In the genomic region with DNA sequence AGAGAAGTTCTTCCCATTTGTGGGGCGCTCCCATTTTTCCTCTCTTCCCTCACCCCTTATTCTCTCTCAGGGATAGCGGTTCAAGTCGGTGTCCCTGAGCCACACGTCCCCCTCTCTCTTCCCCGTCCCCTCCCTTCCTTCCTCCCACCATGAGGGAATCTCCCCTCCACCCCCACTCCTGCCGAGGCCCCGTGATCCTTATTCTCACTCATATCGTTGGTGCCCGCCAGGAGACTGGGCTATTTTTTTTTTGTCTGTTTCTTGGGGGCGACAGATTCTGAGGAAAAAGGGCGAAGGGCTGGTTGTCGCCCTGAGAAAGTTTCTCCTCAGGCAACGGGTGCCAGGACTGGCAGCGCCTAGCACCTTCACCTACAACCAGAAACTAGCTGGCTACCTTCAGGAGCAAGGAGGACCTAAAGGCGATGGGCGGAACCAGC, we compare ENCODE assay signal across 1 cellular context.
TF ChIP-seq lines count a peak whose summit lies in the region.

No MANE protein-coding gene starts in this region.

TF ChIP-seq in HEK293, 187 proteins besides CTCF, POLR2A, EP300 and RAD21 (continued from another document):
- TF ChIP-seq, protein P1, sequence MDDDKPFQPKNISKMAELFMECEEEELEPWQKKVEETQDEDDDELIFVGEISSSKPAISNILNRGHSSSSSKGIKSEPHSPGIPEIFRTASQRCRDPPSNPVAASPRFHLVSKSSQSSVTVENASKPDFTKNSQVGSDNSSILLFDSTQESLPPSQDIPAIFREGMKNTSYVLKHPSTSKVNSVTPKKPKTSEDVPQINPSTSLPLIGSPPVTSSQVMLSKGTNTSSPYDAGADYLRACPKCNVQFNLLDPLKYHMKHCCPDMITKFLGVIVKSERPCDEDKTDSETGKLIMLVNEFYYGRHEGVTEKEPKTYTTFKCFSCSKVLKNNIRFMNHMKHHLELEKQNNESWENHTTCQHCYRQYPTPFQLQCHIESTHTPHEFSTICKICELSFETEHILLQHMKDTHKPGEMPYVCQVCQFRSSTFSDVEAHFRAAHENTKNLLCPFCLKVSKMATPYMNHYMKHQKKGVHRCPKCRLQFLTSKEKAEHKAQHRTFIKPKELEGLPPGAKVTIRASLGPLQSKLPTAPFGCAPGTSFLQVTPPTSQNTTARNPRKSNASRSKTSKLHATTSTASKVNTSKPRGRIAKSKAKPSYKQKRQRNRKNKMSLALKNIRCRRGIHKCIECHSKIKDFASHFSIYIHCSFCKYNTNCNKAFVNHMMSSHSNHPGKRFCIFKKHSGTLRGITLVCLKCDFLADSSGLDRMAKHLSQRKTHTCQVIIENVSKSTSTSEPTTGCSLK (tag by site-specific recombination; IDR thresholded peaks at IDR 0.05) = peak; percentile 87; the same call in 1 of the 2 replicates
- TF ChIP-seq ZNF544 (tag by site-specific recombination; IDR thresholded peaks at IDR 0.05) (no peak), ZNF488 (tag by site-specific recombination; IDR thresholded peaks at IDR 0.05) (no peak), ZNF747 (tag by site-specific recombination; IDR thresholded peaks at IDR 0.05) (no peak), ZNF548 (tag by site-specific recombination; IDR thresholded peaks at IDR 0.05) (peak; percentile 46; the same call in 1 of the 2 replicates), ZFP37 (tag by site-specific recombination; IDR thresholded peaks at IDR 0.05) (no peak), SETDB1 (IDR thresholded peaks at IDR 0.05; ENCODE audit: insufficient read length, low read length) (peak; percentile 70), ZNF394 (tag by site-specific recombination; IDR thresholded peaks at IDR 0.05; ENCODE audit: borderline replicate concordance) (no peak), ZNF169 (tag by site-specific recombination; IDR thresholded peaks at IDR 0.05) (0 out of 2 replicates have a peak, but pooled peaks have one; percentile 75), ZNF558 (tag by site-specific recombination; IDR thresholded peaks at IDR 0.05) (no peak)
- TF ChIP-seq, protein P2, sequence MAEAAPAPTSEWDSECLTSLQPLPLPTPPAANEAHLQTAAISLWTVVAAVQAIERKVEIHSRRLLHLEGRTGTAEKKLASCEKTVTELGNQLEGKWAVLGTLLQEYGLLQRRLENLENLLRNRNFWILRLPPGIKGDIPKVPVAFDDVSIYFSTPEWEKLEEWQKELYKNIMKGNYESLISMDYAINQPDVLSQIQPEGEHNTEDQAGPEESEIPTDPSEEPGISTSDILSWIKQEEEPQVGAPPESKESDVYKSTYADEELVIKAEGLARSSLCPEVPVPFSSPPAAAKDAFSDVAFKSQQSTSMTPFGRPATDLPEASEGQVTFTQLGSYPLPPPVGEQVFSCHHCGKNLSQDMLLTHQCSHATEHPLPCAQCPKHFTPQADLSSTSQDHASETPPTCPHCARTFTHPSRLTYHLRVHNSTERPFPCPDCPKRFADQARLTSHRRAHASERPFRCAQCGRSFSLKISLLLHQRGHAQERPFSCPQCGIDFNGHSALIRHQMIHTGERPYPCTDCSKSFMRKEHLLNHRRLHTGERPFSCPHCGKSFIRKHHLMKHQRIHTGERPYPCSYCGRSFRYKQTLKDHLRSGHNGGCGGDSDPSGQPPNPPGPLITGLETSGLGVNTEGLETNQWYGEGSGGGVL (tag by site-specific recombination; IDR thresholded peaks at IDR 0.05) = no peak
- TF ChIP-seq, protein P3, sequence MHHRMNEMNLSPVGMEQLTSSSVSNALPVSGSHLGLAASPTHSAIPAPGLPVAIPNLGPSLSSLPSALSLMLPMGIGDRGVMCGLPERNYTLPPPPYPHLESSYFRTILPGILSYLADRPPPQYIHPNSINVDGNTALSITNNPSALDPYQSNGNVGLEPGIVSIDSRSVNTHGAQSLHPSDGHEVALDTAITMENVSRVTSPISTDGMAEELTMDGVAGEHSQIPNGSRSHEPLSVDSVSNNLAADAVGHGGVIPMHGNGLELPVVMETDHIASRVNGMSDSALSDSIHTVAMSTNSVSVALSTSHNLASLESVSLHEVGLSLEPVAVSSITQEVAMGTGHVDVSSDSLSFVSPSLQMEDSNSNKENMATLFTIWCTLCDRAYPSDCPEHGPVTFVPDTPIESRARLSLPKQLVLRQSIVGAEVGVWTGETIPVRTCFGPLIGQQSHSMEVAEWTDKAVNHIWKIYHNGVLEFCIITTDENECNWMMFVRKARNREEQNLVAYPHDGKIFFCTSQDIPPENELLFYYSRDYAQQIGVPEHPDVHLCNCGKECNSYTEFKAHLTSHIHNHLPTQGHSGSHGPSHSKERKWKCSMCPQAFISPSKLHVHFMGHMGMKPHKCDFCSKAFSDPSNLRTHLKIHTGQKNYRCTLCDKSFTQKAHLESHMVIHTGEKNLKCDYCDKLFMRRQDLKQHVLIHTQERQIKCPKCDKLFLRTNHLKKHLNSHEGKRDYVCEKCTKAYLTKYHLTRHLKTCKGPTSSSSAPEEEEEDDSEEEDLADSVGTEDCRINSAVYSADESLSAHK (tag by site-specific recombination; IDR thresholded peaks at IDR 0.05) = peak; percentile 59
TF ChIP-seq in HEK293: peak in this region for 6.
